Comparison of ENCODE assay signal across 12 cellular contexts in the genomic region with DNA sequence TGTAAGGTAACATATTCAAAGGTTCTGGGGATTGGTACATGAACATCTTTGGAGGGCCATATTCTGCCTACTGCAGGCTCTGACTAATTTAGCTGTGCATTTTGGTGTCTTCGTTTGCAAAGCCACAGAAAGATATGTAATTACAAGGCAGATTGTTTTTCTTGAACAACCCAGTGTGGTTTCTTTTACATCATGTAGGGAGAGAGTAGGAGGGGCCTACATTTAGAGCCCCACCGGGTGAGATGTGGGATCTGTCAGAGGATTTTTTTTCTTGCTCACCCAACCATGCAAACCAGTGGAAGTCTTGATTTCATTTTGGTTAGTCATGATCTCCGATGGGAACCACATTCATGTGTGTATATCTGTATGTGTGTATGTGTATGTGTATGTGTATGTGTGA.
A peak's percentile ranks its signal among the peaks of the same experiment; 100 is the strongest.
DNase-seq lines count a peak whose midpoint lies in the region; ATAC-seq, FAIRE-seq and TF ChIP-seq lines count a peak whose summit lies in the region.
"Had no signal": no experiment of that assay in that cellular context is flagged by ENCODE, and none has a peak within 500 bp of the region (broad histone marks: within the 10 kb centered on the region; RNA-seq: fewer than 3 reads in every experiment).

No MANE protein-coding gene starts in this region.

- DNase-seq in activated naive CD4-positive, alpha-beta T cell treated with anti-CD3 and anti-CD28 coated beads, Interleukin-2, amount 50 U/mL, for 72 hours (ENCODE audit: low spot score in 2 of 2): peak in 1 of 2 donors; percentile 14
- no peak for DNase-seq in activated naive CD4-positive, alpha-beta T cell treated with anti-CD3 and anti-CD28 coated beads, Interleukin-2, amount 10 ng/mL, durations not matched to agents 7 days and 5 days
- DNase-seq in NCI-H82 treated with DMSO at 0.1 percent for 48 hours (lab: John Stamatoyannopoulos, UW; ENCODE audit: unreplicated experiment) (peak; percentile 94), adrenal gland (no peak), frontal cortex (ENCODE audit: low spot score in 2 of 2) (no peak), NCI-H1105 treated with DMSO at 0.1 percent for 48 hours (lab: John Stamatoyannopoulos, UW) (no peak)
- peak; percentile 38 to 68 for DNase-seq in stimulated activated naive CD8-positive, alpha-beta T cell treated with anti-CD3 and anti-CD28 coated beads, Interleukin-15, amount 100 ng/mL, for 72 hours
- DNase-seq: colonic mucosa, hypothalamus had no signal

- intact Hi-C loops in adrenal gland (cut with DNase I): no loop called here

- H3K9me3 ChIP-seq in adrenal gland (replicated peaks in 1 of 3): no peaks in the 10 kb centered on the region
- H3K9me3 ChIP-seq: colonic mucosa had no signal

- TF ChIP-seq CTCF in adrenal gland (IDR thresholded peaks at IDR 0.05): no peak

- CTCF ChIA-PET in activated naive CD4-positive, alpha-beta T cell treated with anti-CD3 and anti-CD28 coated beads, Interleukin-2, amount 10 ng/mL, durations not matched to agents 7 days and 5 days (lab: Charles Lee): no interaction called here

- no peak for TF ChIP-seq POLR2A in adrenal gland (IDR thresholded peaks at IDR 0.05)

- no peaks in the 10 kb centered on the region for H3K4me1 ChIP-seq in adrenal gland (replicated peaks in 1 of 2)
- H3K4me1 ChIP-seq: colonic mucosa, neural progenitor cell had no signal

- WGBS in adrenal gland, 4 donors: 67 to 75% (median 71%) methylated on average over 3 of the region's 3 CpGs

- peaks cover 7% of the 10 kb centered on the region for H3K27me3 Mint-ChIP-seq in activated naive CD4-positive, alpha-beta T cell treated with anti-CD3 and anti-CD28 coated beads, Interleukin-2, amount 10 ng/mL, durations not matched to agents 7 days and 5 days
- H3K27me3 Mint-ChIP-seq in stimulated activated naive CD8-positive, alpha-beta T cell treated with anti-CD3 and anti-CD28 coated beads, Interleukin-15, amount 100 ng/mL, for 72 hours: peaks cover 10% of the 10 kb centered on the region

- no peak overlapping the region for H3K4me3 ChIP-seq in adrenal gland
- H3K4me3 ChIP-seq: colonic mucosa, neural progenitor cell had no signal

- no peaks in the 10 kb centered on the region for H3K27me3 ChIP-seq in adrenal gland
- H3K27me3 ChIP-seq: colonic mucosa had no signal

- no peak overlapping the region for H3K27ac ChIP-seq in adrenal gland
- H3K27ac ChIP-seq: colonic mucosa, HL-60, neural progenitor cell had no signal

- H3K36me3 Mint-ChIP-seq in activated naive CD4-positive, alpha-beta T cell treated with anti-CD3 and anti-CD28 coated beads, Interleukin-2, amount 50 U/mL, for 72 hours: no peaks in the 10 kb centered on the region
- no peaks in the 10 kb centered on the region for H3K36me3 Mint-ChIP-seq in activated naive CD4-positive, alpha-beta T cell treated with anti-CD3 and anti-CD28 coated beads, Interleukin-2, amount 10 ng/mL, durations not matched to agents 7 days and 5 days
- H3K36me3 Mint-ChIP-seq: neural progenitor cell had no signal

- H3K9me3 Mint-ChIP-seq in activated naive CD4-positive, alpha-beta T cell treated with anti-CD3 and anti-CD28 coated beads, Interleukin-2, amount 50 U/mL, for 72 hours: peaks cover 0 to 5% of the 10 kb centered on the region in 2 donors
- H3K9me3 Mint-ChIP-seq in activated naive CD4-positive, alpha-beta T cell treated with anti-CD3 and anti-CD28 coated beads, Interleukin-2, amount 10 ng/mL, durations not matched to agents 7 days and 5 days: no peaks in the 10 kb centered on the region
- H3K9me3 Mint-ChIP-seq in stimulated activated naive CD8-positive, alpha-beta T cell treated with anti-CD3 and anti-CD28 coated beads, Interleukin-15, amount 100 ng/mL, for 72 hours: no peaks in the 10 kb centered on the region
- H3K9me3 Mint-ChIP-seq: neural progenitor cell had no signal

- peak overlapping the region in 1 of 2 donors; percentile 31 for H3K27ac Mint-ChIP-seq in activated naive CD4-positive, alpha-beta T cell treated with anti-CD3 and anti-CD28 coated beads, Interleukin-2, amount 50 U/mL, for 72 hours
- no peak overlapping the region for H3K27ac Mint-ChIP-seq in activated naive CD4-positive, alpha-beta T cell treated with anti-CD3 and anti-CD28 coated beads, Interleukin-2, amount 10 ng/mL, durations not matched to agents 7 days and 5 days
- H3K27ac Mint-ChIP-seq in stimulated activated naive CD8-positive, alpha-beta T cell treated with anti-CD3 and anti-CD28 coated beads, Interleukin-15, amount 100 ng/mL, for 72 hours: peak overlapping the region; percentile 60 to 76
- H3K27ac Mint-ChIP-seq: neural progenitor cell had no signal

- FAIRE-seq in frontal cortex (lab: Jason Lieb, UNC): no peak

- peak; percentile 48 to 92 for ATAC-seq in activated naive CD4-positive, alpha-beta T cell treated with anti-CD3 and anti-CD28 coated beads, Interleukin-2, amount 50 U/mL, for 72 hours
- ATAC-seq in HG02870 (IDR thresholded peaks at IDR 0.05; ENCODE audit: unreplicated experiment): peak; percentile 88
- peak; percentile 94 for ATAC-seq in stimulated activated naive CD8-positive, alpha-beta T cell treated with anti-CD3 and anti-CD28 coated beads, Interleukin-15, amount 100 ng/mL, for 72 hours

- no peak overlapping the region for H3K4me3 Mint-ChIP-seq in activated naive CD4-positive, alpha-beta T cell treated with anti-CD3 and anti-CD28 coated beads, Interleukin-2, amount 10 ng/mL, durations not matched to agents 7 days and 5 days
- peak overlapping the region in 1 of 2 donors; percentile 61 for H3K4me3 Mint-ChIP-seq in stimulated activated naive CD8-positive, alpha-beta T cell treated with anti-CD3 and anti-CD28 coated beads, Interleukin-15, amount 100 ng/mL, for 72 hours
- H3K4me3 Mint-ChIP-seq: neural progenitor cell had no signal

- H3K4me1 Mint-ChIP-seq in activated naive CD4-positive, alpha-beta T cell treated with anti-CD3 and anti-CD28 coated beads, Interleukin-2, amount 10 ng/mL, durations not matched to agents 7 days and 5 days: no peaks in the 10 kb centered on the region
- H3K4me1 Mint-ChIP-seq in stimulated activated naive CD8-positive, alpha-beta T cell treated with anti-CD3 and anti-CD28 coated beads, Interleukin-15, amount 100 ng/mL, for 72 hours: peaks cover 23% of the 10 kb centered on the region

- H3K36me3 ChIP-seq in adrenal gland (replicated peaks in 1 of 2): no peaks in the 10 kb centered on the region
- H3K36me3 ChIP-seq: colonic mucosa, neural progenitor cell had no signal

Comparison
In these comparisons a context has a peak if more than half of its experiments do, and no peak if none do; other contexts are left out.
1. DNase-seq: peak in NCI-H82 treated with DMSO at 0.1 percent for 48 hours (single experiment) and stimulated activated naive CD8-positive, alpha-beta T cell treated with anti-CD3 and anti-CD28 coated beads, Interleukin-15, amount 100 ng/mL, for 72 hours (2 of 2); none in activated naive CD4-positive, alpha-beta T cell treated with anti-CD3 and anti-CD28 coated beads, Interleukin-2, amount 10 ng/mL, durations not matched to agents 7 days and 5 days (single experiment), adrenal gland (0 of 7), frontal cortex (0 of 2) and NCI-H1105 treated with DMSO at 0.1 percent for 48 hours (single experiment).
2. Peak in every context shown above with its lines, with median percentiles within 50 percentile points of each other: ATAC-seq.